17 cellular contexts compared by ENCODE assay signal in genomic region chr10:101237080-101237817, GRCh38. TPM values are rescaled to one million over a fixed set of nuclear protein-coding genes. Genes with fewer than 3 reads are reported as not detected.
DNase-seq lines count a peak whose midpoint lies in the region; ATAC-seq and TF ChIP-seq lines count a peak whose summit lies in the region.
"Had no signal": no experiment of that assay in that cellular context is flagged by ENCODE, and none has a peak within 500 bp of the region (broad histone marks: within the 10 kb centered on the region; RNA-seq: fewer than 3 reads in every experiment).

No MANE protein-coding gene starts in this region.

- DNase-seq in stimulated activated naive CD8-positive, alpha-beta T cell treated with anti-CD3 and anti-CD28 coated beads, Interleukin-15, Interleukin-2, amounts not matched to agents 100 U/mL and 50 U/mL, for 24 hours, result no peak
- DNase-seq in coronary artery (ENCODE audit: low spot score), result no peak
- peak; percentile 48 for DNase-seq in mesenchymal stem cell
- DNase-seq in activated CD4-positive, CD25-positive, alpha-beta regulatory T cell (lab: John Stamatoyannopoulos, UW), result no peak
- no peak for DNase-seq in NCI-H2227 (lab: John Stamatoyannopoulos, UW; ENCODE audit: unreplicated experiment)
- DNase-seq: activated CD4-positive, alpha-beta memory T cell treated with anti-CD3 and anti-CD28 coated beads, Interleukin-2, amount 10 ng/mL, durations not matched to agents 7 days and 5 days; DND-41; effector CD4-positive, alpha-beta T cell; lower lobe of right lung; MV-4-11; NCI-H226; Peyer's patch; T-helper 2 cell had no signal

- H3K27ac ChIP-seq in coronary artery, result no peak overlapping the region
- no peak overlapping the region for H3K27ac ChIP-seq in mesenchymal stem cell (ENCODE audit: low read length, poor library complexity, severe bottlenecking)
- H3K27ac ChIP-seq: lower lobe of right lung, Peyer's patch had no signal

- no peak overlapping the region for H3K27ac Mint-ChIP-seq in stimulated activated naive CD8-positive, alpha-beta T cell treated with anti-CD3 and anti-CD28 coated beads, Interleukin-15, Interleukin-2, amounts not matched to agents 100 ng/mL and 50 ng/mL, for 24 hours
- H3K27ac Mint-ChIP-seq: activated CD4-positive, alpha-beta memory T cell treated with anti-CD3 and anti-CD28 coated beads, Interleukin-2, amount 10 ng/mL, durations not matched to agents 7 days and 5 days had no signal

- H3K23ac ChIP-seq in mesenchymal stem cell (ENCODE audit: low read length in 2 of 2), result peak overlapping the region in 1 of 2 experiments; percentile 38

- peaks cover 7% of the 10 kb centered on the region for H3K9me3 ChIP-seq in mesenchymal stem cell (ENCODE audit: control insufficient read depth, low read length)
- H3K9me3 ChIP-seq: lower lobe of right lung, Peyer's patch had no signal

- ATAC-seq in stimulated activated naive CD8-positive, alpha-beta T cell treated with anti-CD3 and anti-CD28 coated beads, Interleukin-15, Interleukin-2, amounts not matched to agents 100 U/mL and 50 U/mL, for 24 hours, result no peak
- ATAC-seq in HG02970 (IDR thresholded peaks at IDR 0.05; ENCODE audit: low FRiP score, unreplicated experiment), result no peak
- ATAC-seq in HG03135 (IDR thresholded peaks at IDR 0.05; ENCODE audit: unreplicated experiment), result no peak

- no peaks in the 10 kb centered on the region for H3K36me3 Mint-ChIP-seq in stimulated activated naive CD8-positive, alpha-beta T cell treated with anti-CD3 and anti-CD28 coated beads, Interleukin-15, Interleukin-2, amounts not matched to agents 100 ng/mL and 50 ng/mL, for 24 hours (ENCODE audit: low read depth)

- H3K27me3 ChIP-seq in mesenchymal stem cell (ENCODE audit: control insufficient read depth in 1 of 2, insufficient read depth in 1 of 2, low read length in 2 of 2), result peaks cover 95 to 97% of the 10 kb centered on the region in 2 experiments

- H3K18ac ChIP-seq in mesenchymal stem cell (ENCODE audit: low read depth in 1 of 2, low read length in 2 of 2), result no peak overlapping the region

- H3K4ac ChIP-seq in mesenchymal stem cell (ENCODE audit: low read depth in 1 of 2, low read length in 2 of 2), result no peak overlapping the region

- peaks cover 14% of the 10 kb centered on the region for H3K4me1 Mint-ChIP-seq in stimulated activated naive CD8-positive, alpha-beta T cell treated with anti-CD3 and anti-CD28 coated beads, Interleukin-15, Interleukin-2, amounts not matched to agents 100 ng/mL and 50 ng/mL, for 24 hours (ENCODE audit: low read depth)

- H2BK120ac ChIP-seq in mesenchymal stem cell (ENCODE audit: low read depth, low read length), result no peak overlapping the region

- peaks cover 5% of the 10 kb centered on the region for H3K4me1 ChIP-seq in mesenchymal stem cell (ENCODE audit: control insufficient read depth, insufficient read depth, low read depth, low read length)

- no peak overlapping the region for H3K4me2 ChIP-seq in mesenchymal stem cell (ENCODE audit: low read length, poor library complexity, severe bottlenecking)

- no peak overlapping the region for H2AFZ ChIP-seq in mesenchymal stem cell (ENCODE audit: low read depth, low read length)

- peak overlapping the region; percentile 60 for H3K4me3 Mint-ChIP-seq in stimulated activated naive CD8-positive, alpha-beta T cell treated with anti-CD3 and anti-CD28 coated beads, Interleukin-15, Interleukin-2, amounts not matched to agents 100 ng/mL and 50 ng/mL, for 24 hours
- H3K4me3 Mint-ChIP-seq: activated CD4-positive, alpha-beta memory T cell treated with anti-CD3 and anti-CD28 coated beads, Interleukin-2, amount 10 ng/mL, durations not matched to agents 7 days and 5 days had no signal

- no peak overlapping the region for H4K91ac ChIP-seq in mesenchymal stem cell (ENCODE audit: low read length)

- peaks cover 77% of the 10 kb centered on the region for H3K27me3 Mint-ChIP-seq in stimulated activated naive CD8-positive, alpha-beta T cell treated with anti-CD3 and anti-CD28 coated beads, Interleukin-15, Interleukin-2, amounts not matched to agents 100 ng/mL and 50 ng/mL, for 24 hours

- H3K4me3 ChIP-seq in coronary artery (peak overlapping the region; percentile 25), mesenchymal stem cell (ENCODE audit: insufficient read depth in 1 of 2, low read depth in 1 of 2, low read length in 2 of 2) (no peak overlapping the region)
- H3K4me3 ChIP-seq: lower lobe of right lung, Peyer's patch had no signal

- H3K36me3 ChIP-seq in mesenchymal stem cell (ENCODE audit: control insufficient read depth in 1 of 2, insufficient read depth in 2 of 2, low read depth in 1 of 2, low read length in 2 of 2), result no peaks in the 10 kb centered on the region
- H3K36me3 ChIP-seq: lower lobe of right lung, Peyer's patch had no signal

- H2BK12ac ChIP-seq in mesenchymal stem cell (ENCODE audit: low read length in 2 of 2), result no peak overlapping the region

- TF ChIP-seq CTCF in coronary artery (IDR thresholded peaks at IDR 0.05), result no peak

- H3K14ac ChIP-seq in mesenchymal stem cell (ENCODE audit: low read length in 2 of 2), result no peak overlapping the region

- no peak overlapping the region for H4K8ac ChIP-seq in mesenchymal stem cell (ENCODE audit: low read length)

- H3K79me1 ChIP-seq in mesenchymal stem cell (replicated peaks; ENCODE audit: low read length, poor library complexity, severe bottlenecking), result no peaks in the 10 kb centered on the region

- H2AK5ac ChIP-seq in mesenchymal stem cell (ENCODE audit: low read length, severe bottlenecking), result no peak overlapping the region

- H3K9ac ChIP-seq in mesenchymal stem cell (ENCODE audit: low read length), result no peak overlapping the region

- no peak overlapping the region for H2BK15ac ChIP-seq in mesenchymal stem cell (ENCODE audit: low read depth, poor library complexity, severe bottlenecking)

- WGBS in mesenchymal stem cell, result 4% methylated on average over 35 of the region's 35 CpGs

- no peaks in the 10 kb centered on the region for H3K9me3 Mint-ChIP-seq in stimulated activated naive CD8-positive, alpha-beta T cell treated with anti-CD3 and anti-CD28 coated beads, Interleukin-15, Interleukin-2, amounts not matched to agents 100 ng/mL and 50 ng/mL, for 24 hours
- H3K9me3 Mint-ChIP-seq: activated CD4-positive, alpha-beta memory T cell treated with anti-CD3 and anti-CD28 coated beads, Interleukin-2, amount 10 ng/mL, durations not matched to agents 7 days and 5 days had no signal

- H2BK5ac ChIP-seq in mesenchymal stem cell (ENCODE audit: low read depth, low read length, poor library complexity, severe bottlenecking), result no peak overlapping the region

RNA-seq across cellular contexts. Expression of gene LBX1, which starts 8.0 kb away (rescaled TPM):
- polyA plus RNA-seq in mesenchymal stem cell (2013, experiment 1 of 2), result not detected
- not detected for polyA plus RNA-seq in mesenchymal stem cell (2013, experiment 2 of 2)
- polyA plus RNA-seq: AG04450 had no signal
